Comparison of ENCODE assay signal across 1 cellular context in the genomic region with DNA sequence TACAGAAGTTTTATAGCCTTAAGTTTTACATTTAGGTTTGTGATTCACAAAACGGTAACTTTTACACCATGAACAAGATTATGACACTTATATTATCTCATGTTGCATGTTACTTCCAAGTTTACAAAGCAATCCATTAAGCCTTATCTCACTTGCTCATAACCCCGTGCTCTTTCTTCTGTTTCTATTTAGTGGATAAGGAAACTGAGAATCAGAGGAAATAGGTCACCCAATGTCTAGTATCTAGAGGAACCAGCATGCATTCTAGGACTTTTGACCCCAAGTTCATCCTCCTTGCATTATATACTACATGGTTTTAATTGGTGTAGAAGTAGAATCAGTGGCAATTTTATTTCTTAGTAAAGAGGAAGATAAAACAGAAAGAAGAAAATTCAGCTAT.
TF ChIP-seq lines count a peak whose summit lies in the region.

No MANE protein-coding gene starts in this region.

TF ChIP-seq in K562, 482 proteins besides CTCF, POLR2A, EP300 and RAD21 (continues in another document):
- TF ChIP-seq, protein P1, sequence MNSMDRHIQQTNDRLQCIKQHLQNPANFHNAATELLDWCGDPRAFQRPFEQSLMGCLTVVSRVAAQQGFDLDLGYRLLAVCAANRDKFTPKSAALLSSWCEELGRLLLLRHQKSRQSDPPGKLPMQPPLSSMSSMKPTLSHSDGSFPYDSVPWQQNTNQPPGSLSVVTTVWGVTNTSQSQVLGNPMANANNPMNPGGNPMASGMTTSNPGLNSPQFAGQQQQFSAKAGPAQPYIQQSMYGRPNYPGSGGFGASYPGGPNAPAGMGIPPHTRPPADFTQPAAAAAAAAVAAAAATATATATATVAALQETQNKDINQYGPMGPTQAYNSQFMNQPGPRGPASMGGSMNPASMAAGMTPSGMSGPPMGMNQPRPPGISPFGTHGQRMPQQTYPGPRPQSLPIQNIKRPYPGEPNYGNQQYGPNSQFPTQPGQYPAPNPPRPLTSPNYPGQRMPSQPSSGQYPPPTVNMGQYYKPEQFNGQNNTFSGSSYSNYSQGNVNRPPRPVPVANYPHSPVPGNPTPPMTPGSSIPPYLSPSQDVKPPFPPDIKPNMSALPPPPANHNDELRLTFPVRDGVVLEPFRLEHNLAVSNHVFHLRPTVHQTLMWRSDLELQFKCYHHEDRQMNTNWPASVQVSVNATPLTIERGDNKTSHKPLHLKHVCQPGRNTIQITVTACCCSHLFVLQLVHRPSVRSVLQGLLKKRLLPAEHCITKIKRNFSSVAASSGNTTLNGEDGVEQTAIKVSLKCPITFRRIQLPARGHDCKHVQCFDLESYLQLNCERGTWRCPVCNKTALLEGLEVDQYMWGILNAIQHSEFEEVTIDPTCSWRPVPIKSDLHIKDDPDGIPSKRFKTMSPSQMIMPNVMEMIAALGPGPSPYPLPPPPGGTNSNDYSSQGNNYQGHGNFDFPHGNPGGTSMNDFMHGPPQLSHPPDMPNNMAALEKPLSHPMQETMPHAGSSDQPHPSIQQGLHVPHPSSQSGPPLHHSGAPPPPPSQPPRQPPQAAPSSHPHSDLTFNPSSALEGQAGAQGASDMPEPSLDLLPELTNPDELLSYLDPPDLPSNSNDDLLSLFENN (IDR thresholded peaks at IDR 0.05; ENCODE audit: low read depth in 2 of 2, low read length in 2 of 2) = peak in 1 of 2 experiments; percentile 92; a peak in 2 of 4 replicates
- TF ChIP-seq PTTG1 (tag; IDR thresholded peaks at IDR 0.05; ENCODE audit: low read depth) (no peak), DDX20 (tag; IDR thresholded peaks at IDR 0.05; ENCODE audit: low read depth) (no peak), ADNP (tag; IDR thresholded peaks at IDR 0.05) (peak; percentile 75; the same call in 1 of the 2 replicates), PHB2 (IDR thresholded peaks at IDR 0.05; ENCODE audit: low read depth) (peak; percentile 90), ZNF589 (CRISPR knock-in tag; IDR thresholded peaks at IDR 0.05; ENCODE audit: low read depth) (peak; percentile 52; the same call in 1 of the 2 replicates), ARNT (IDR thresholded peaks at IDR 0.05) (peak; percentile 24 to 83; a peak in 1 of 4 replicates), HNRNPH1 (optimal IDR thresholded peaks at IDR 0.05; ENCODE audit: low read depth, low read length) (no peak), HDAC3 (IDR thresholded peaks at IDR 0.05; ENCODE audit: borderline replicate concordance, partially characterized antibody) (peak; percentile 92), KDM1A (IDR thresholded peaks at IDR 0.05) (peak; percentile 98), TCF3 (CRISPR knock-in tag; IDR thresholded peaks at IDR 0.05) (peak; percentile 98), TOE1 (IDR thresholded peaks at IDR 0.05; ENCODE audit: borderline replicate concordance) (peak; percentile 39; the same call in 1 of the 2 replicates), TOE1 (CRISPR knock-in tag; IDR thresholded peaks at IDR 0.05; ENCODE audit: borderline replicate concordance, low read depth) (no peak), STAT5A (IDR thresholded peaks at IDR 0.05; ENCODE audit: borderline replicate concordance, low read length) (peak; percentile 94), MTA2 (IDR thresholded peaks at IDR 0.05; ENCODE audit: low read depth) (peak; percentile 97), FOXM1 (IDR thresholded peaks at IDR 0.05; ENCODE audit: low read depth) (peak; percentile 96), FOXM1 (CRISPR knock-in tag; IDR thresholded peaks at IDR 0.05; ENCODE audit: low read depth) (no peak), TEAD4 (IDR thresholded peaks at IDR 0.05; ENCODE audit: low read length) (peak; percentile 100), TEAD4 (CRISPR knock-in tag; IDR thresholded peaks at IDR 0.05; ENCODE audit: borderline replicate concordance) (no peak), KHSRP (IDR thresholded peaks at IDR 0.05) (peak; percentile 81), CHCHD3 (CRISPR knock-in tag; IDR thresholded peaks at IDR 0.05) (no peak), LCOR (CRISPR knock-in tag; IDR thresholded peaks at IDR 0.05) (no peak), TCF7 (IDR thresholded peaks at IDR 0.05; ENCODE audit: borderline replicate concordance) (0 out of 2 replicates have a peak, but pooled peaks have one; percentile 62), SMAD3 (CRISPR knock-in tag; conservative IDR thresholded peaks at IDR 0.05) (peak; percentile 65; the same call in 1 of the 2 replicates), TAF1 (IDR thresholded peaks at IDR 0.05; ENCODE audit: control insufficient read depth, extremely low read depth, insufficient read depth, low read length, severe bottlenecking) (no peak), NR2C2 (CRISPR knock-in tag; IDR thresholded peaks at IDR 0.05) (no peak), NR2C2 (tag; IDR thresholded peaks at IDR 0.05) (peak; percentile 56; the same call in 1 of the 2 replicates), ATF7 (IDR thresholded peaks at IDR 0.05) (peak; percentile 53; the same call in 1 of the 2 replicates), CEBPB (tag; IDR thresholded peaks at IDR 0.05) (peak; percentile 29; the same call in 1 of the 2 replicates), ZNF766 (CRISPR knock-in tag; conservative IDR thresholded peaks at IDR 0.05) (peak; percentile 74), CEBPG (CRISPR knock-in tag; IDR thresholded peaks at IDR 0.05) (no peak), CEBPG (tag; conservative IDR thresholded peaks at IDR 0.05 in 1 of 2, IDR thresholded peaks at IDR 0.05 in 1 of 2) (peak in 1 of 2 experiments; percentile 75; a peak in 2 of 4 replicates), MEF2A (IDR thresholded peaks at IDR 0.05; ENCODE audit: control insufficient read depth, low read depth, low read length) (peak; percentile 36; the same call in 1 of the 2 replicates), FOXA3 (CRISPR knock-in tag; conservative IDR thresholded peaks at IDR 0.05 in 1 of 2, IDR thresholded peaks at IDR 0.05 in 1 of 2) (peak; percentile 74 to 98; a peak in 3 of 4 replicates), SAFB (IDR thresholded peaks at IDR 0.05; ENCODE audit: borderline replicate concordance, low read depth, low read length) (no peak), ZNF76 (CRISPR knock-in tag; IDR thresholded peaks at IDR 0.05; ENCODE audit: borderline replicate concordance) (no peak), CCNT2 (IDR thresholded peaks at IDR 0.05; ENCODE audit: borderline replicate concordance, extremely low read depth, insufficient read length, low read depth, low read length) (peak; percentile 67), ELF1 (tag; IDR thresholded peaks at IDR 0.05) (no peak), NR2C1 (IDR thresholded peaks at IDR 0.05) (peak; percentile 83), NR2C1 (tag; IDR thresholded peaks at IDR 0.05) (peak; percentile 81), ZBED1 (IDR thresholded peaks at IDR 0.05) (peak; percentile 68; the same call in 1 of the 2 replicates)
- TF ChIP-seq, protein P2, sequence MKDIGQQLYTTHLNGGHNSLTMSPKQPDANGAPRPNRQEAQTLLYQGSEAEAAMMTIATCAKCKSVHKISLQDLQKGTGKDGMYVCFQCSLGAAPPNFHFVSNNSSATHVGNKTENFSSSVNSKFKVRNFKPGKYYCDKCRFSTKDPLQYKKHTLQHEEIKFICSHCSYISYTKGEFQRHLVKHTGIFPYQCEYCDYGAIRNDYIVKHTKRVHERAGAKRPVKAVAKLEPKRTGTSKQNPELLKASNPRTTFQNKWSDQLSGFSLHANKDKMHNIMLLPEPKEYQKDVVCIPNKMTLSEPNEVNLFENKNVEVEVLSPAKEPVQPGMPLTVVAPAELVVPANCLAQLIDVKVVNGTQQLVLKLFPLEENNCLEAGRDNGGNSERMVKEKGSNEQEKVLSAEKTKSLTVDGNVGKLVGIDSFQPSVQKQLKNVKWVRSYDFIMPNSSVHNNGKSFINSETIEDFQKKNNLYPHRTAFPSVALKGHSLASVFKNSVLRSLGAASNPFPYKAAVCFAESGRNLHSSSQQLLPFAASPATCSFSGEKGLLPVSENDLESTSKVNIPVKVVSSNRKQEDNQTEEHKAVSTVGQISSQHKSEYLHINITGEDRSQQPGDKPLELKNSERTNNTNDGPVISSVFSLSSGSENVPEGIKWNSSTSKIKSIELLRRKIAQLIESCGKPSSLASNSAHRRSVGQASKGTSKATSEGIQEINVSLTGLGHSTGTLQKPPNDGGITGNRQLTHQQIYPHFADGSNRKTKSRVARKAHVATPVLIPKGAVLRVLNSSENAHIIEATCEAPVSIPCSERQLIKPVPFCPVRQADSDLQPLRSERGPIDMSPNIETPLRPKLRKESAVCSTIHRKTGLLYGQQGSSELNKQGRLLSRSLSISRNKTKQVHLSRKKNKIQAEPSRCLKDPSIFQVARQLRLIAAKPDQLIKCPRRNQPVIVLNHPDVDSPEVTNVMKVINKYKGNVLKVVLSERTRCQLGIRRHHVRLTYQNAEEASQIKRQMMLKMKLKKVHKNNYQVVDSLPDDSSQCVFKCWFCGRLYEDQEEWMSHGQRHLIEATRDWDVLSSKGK (CRISPR knock-in tag; IDR thresholded peaks at IDR 0.05) = no peak
- TF ChIP-seq, protein P3, sequence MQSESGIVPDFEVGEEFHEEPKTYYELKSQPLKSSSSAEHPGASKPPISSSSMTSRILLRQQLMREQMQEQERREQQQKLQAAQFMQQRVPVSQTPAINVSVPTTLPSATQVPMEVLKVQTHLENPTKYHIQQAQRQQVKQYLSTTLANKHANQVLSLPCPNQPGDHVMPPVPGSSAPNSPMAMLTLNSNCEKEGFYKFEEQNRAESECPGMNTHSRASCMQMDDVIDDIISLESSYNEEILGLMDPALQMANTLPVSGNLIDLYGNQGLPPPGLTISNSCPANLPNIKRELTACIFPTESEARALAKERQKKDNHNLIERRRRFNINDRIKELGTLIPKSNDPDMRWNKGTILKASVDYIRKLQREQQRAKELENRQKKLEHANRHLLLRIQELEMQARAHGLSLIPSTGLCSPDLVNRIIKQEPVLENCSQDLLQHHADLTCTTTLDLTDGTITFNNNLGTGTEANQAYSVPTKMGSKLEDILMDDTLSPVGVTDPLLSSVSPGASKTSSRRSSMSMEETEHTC (IDR thresholded peaks at IDR 0.05) = peak; percentile 89
- TF ChIP-seq, protein P4, sequence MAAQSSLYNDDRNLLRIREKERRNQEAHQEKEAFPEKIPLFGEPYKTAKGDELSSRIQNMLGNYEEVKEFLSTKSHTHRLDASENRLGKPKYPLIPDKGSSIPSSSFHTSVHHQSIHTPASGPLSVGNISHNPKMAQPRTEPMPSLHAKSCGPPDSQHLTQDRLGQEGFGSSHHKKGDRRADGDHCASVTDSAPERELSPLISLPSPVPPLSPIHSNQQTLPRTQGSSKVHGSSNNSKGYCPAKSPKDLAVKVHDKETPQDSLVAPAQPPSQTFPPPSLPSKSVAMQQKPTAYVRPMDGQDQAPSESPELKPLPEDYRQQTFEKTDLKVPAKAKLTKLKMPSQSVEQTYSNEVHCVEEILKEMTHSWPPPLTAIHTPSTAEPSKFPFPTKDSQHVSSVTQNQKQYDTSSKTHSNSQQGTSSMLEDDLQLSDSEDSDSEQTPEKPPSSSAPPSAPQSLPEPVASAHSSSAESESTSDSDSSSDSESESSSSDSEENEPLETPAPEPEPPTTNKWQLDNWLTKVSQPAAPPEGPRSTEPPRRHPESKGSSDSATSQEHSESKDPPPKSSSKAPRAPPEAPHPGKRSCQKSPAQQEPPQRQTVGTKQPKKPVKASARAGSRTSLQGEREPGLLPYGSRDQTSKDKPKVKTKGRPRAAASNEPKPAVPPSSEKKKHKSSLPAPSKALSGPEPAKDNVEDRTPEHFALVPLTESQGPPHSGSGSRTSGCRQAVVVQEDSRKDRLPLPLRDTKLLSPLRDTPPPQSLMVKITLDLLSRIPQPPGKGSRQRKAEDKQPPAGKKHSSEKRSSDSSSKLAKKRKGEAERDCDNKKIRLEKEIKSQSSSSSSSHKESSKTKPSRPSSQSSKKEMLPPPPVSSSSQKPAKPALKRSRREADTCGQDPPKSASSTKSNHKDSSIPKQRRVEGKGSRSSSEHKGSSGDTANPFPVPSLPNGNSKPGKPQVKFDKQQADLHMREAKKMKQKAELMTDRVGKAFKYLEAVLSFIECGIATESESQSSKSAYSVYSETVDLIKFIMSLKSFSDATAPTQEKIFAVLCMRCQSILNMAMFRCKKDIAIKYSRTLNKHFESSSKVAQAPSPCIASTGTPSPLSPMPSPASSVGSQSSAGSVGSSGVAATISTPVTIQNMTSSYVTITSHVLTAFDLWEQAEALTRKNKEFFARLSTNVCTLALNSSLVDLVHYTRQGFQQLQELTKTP (IDR thresholded peaks at IDR 0.05; ENCODE audit: low read depth in 1 of 2, partially characterized antibody in 2 of 2) = peak in 1 of 2 experiments; percentile 64
- TF ChIP-seq, protein P5, sequence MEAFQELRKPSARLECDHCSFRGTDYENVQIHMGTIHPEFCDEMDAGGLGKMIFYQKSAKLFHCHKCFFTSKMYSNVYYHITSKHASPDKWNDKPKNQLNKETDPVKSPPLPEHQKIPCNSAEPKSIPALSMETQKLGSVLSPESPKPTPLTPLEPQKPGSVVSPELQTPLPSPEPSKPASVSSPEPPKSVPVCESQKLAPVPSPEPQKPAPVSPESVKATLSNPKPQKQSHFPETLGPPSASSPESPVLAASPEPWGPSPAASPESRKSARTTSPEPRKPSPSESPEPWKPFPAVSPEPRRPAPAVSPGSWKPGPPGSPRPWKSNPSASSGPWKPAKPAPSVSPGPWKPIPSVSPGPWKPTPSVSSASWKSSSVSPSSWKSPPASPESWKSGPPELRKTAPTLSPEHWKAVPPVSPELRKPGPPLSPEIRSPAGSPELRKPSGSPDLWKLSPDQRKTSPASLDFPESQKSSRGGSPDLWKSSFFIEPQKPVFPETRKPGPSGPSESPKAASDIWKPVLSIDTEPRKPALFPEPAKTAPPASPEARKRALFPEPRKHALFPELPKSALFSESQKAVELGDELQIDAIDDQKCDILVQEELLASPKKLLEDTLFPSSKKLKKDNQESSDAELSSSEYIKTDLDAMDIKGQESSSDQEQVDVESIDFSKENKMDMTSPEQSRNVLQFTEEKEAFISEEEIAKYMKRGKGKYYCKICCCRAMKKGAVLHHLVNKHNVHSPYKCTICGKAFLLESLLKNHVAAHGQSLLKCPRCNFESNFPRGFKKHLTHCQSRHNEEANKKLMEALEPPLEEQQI (IDR thresholded peaks at IDR 0.05) = peak; percentile 76; the same call in 1 of the 2 replicates
- TF ChIP-seq, protein P6, sequence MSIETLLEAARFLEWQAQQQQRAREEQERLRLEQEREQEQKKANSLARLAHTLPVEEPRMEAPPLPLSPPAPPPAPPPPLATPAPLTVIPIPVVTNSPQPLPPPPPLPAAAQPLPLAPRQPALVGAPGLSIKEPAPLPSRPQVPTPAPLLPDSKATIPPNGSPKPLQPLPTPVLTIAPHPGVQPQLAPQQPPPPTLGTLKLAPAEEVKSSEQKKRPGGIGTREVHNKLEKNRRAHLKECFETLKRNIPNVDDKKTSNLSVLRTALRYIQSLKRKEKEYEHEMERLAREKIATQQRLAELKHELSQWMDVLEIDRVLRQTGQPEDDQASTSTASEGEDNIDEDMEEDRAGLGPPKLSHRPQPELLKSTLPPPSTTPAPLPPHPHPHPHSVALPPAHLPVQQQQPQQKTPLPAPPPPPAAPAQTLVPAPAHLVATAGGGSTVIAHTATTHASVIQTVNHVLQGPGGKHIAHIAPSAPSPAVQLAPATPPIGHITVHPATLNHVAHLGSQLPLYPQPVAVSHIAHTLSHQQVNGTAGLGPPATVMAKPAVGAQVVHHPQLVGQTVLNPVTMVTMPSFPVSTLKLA (conservative IDR thresholded peaks at IDR 0.05) = peak; percentile 26 to 67; a peak in 2 of 4 replicates
- TF ChIP-seq, protein P7, sequence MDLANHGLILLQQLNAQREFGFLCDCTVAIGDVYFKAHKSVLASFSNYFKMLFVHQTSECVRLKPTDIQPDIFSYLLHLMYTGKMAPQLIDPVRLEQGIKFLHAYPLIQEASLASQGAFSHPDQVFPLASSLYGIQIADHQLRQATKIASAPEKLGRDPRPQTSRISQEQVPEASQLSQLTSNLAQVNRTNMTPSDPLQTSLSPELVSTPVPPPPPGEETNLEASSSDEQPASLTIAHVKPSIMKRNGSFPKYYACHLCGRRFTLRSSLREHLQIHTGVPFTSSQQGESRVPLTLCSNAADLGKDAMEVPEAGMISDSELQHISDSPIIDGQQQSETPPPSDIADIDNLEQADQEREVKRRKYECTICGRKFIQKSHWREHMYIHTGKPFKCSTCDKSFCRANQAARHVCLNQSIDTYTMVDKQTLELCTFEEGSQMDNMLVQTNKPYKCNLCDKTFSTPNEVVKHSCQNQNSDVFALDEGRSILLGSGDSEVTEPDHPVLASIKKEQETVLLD (IDR thresholded peaks at IDR 0.05) = 0 out of 2 replicates have a peak, but pooled peaks have one; percentile 8
